Comparison of ENCODE assay signal across 16 cellular contexts in genomic region chr11:125425601-125426000, GRCh38.
"Had no signal": no experiment of that assay in that cellular context is flagged by ENCODE, and none has a peak within 500 bp of the region (broad histone marks: within the 10 kb centered on the region; RNA-seq: fewer than 3 reads in every experiment).

No MANE protein-coding gene starts in this region.

- H3K4me1 ChIP-seq: adrenal gland, pancreas had no signal

- FAIRE-seq: colon, endometrium, pancreas, small intestine had no signal

- H3K27ac ChIP-seq: adrenal gland, cardiac muscle cell, pancreas had no signal

- H3K4me3 Mint-ChIP-seq: activated naive CD4-positive, alpha-beta T cell treated with anti-CD3 and anti-CD28 coated beads, Interleukin-2, amount 50 U/mL, for 24 hours; immature natural killer cell; naive thymus-derived CD4-positive, alpha-beta T cell had no signal

- H3K27me3 ChIP-seq: adrenal gland, cardiac muscle cell, pancreas had no signal

- H3K4me3 ChIP-seq: adrenal gland, cardiac muscle cell, pancreas had no signal

- ATAC-seq: naive thymus-derived CD4-positive, alpha-beta T cell; pancreas had no signal

- H3K9me3 Mint-ChIP-seq: activated naive CD4-positive, alpha-beta T cell treated with anti-CD3 and anti-CD28 coated beads, Interleukin-2, amount 50 U/mL, for 24 hours; naive thymus-derived CD4-positive, alpha-beta T cell had no signal

- H3K4me1 Mint-ChIP-seq: activated naive CD4-positive, alpha-beta T cell treated with anti-CD3 and anti-CD28 coated beads, Interleukin-2, amount 50 U/mL, for 24 hours; immature natural killer cell had no signal

- H3K27ac Mint-ChIP-seq: activated naive CD4-positive, alpha-beta T cell treated with anti-CD3 and anti-CD28 coated beads, Interleukin-2, amount 50 U/mL, for 24 hours; immature natural killer cell; naive thymus-derived CD4-positive, alpha-beta T cell had no signal

- H3K9me3 ChIP-seq: adrenal gland, pancreas had no signal

- H3K36me3 ChIP-seq: adrenal gland, cardiac muscle cell, pancreas had no signal

- H3K36me3 Mint-ChIP-seq: activated naive CD4-positive, alpha-beta T cell treated with anti-CD3 and anti-CD28 coated beads, Interleukin-2, amount 50 U/mL, for 24 hours; immature natural killer cell; naive thymus-derived CD4-positive, alpha-beta T cell had no signal

- DNase-seq: activated CD4-positive, alpha-beta T cell treated with anti-CD3 and anti-CD28 coated beads, Interleukin-2, amount 50 U/mL, for 4 hours; activated CD4-positive, CD25-positive, alpha-beta regulatory T cell treated with anti-CD3 and anti-CD28 coated beads, Interleukin-2, amount 50 U/mL, for 72 hours; adrenal gland; immature natural killer cell; naive thymus-derived CD4-positive, alpha-beta T cell; small intestine; stimulated activated CD4-positive, alpha-beta T cell treated with anti-CD3 and anti-CD28 coated beads, Interleukin-4, amount 100 ng/mL, for 24 hours; stimulated activated naive CD4-positive, alpha-beta T cell; substantia nigra; SW 1271; T-helper 9 cell had no signal

- H3K27me3 Mint-ChIP-seq: activated naive CD4-positive, alpha-beta T cell treated with anti-CD3 and anti-CD28 coated beads, Interleukin-2, amount 50 U/mL, for 24 hours had no signal
